1 cellular context compared by ENCODE assay signal in genomic region chr1:248853668-248854375, GRCh38.
TF ChIP-seq lines count a peak whose summit lies in the region.

No MANE protein-coding gene starts in this region.

TF ChIP-seq in K562, 482 proteins besides CTCF, POLR2A, EP300 and RAD21:
- TF ChIP-seq CREB5 (CRISPR knock-in tag; IDR thresholded peaks at IDR 0.05) (no peak), SUPT5H (IDR thresholded peaks at IDR 0.05) (peak; percentile 13; the same call in 1 of the 2 replicates)
TF ChIP-seq in K562: peak in this region for 1.
